In the genomic region with DNA sequence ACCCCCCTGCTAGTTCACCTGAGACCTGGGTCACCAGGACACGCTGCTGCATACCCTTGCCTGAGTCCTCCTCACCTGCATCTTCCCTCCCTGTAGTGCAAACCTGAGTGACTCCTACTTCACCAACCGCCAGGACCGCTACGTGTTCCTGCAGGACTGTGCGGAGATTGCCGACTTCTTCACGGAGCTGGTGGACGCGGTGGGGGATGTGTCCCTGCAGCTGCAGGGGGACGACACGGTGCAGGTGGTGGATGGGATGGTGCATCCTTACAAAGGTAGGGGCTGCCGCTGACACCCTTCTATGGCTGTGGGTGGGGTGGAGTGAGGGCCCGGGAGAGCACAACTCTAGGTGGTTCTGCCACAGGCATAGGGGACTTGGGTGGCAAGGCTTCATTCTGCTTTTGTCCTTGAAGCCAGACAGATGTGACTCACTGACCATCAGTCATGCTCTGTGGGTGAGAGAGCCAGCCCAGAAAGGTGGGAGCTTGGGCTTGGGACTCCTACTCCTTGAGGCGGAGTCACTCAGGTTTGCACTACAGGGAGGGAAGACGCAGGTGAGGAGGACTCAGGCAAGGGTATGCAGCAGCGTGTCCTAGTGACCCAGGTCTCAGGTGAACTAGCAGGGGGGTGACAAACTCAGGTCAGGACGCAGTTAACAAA, we compare ENCODE assay signal across 21 cellular contexts. TPM values are rescaled to one million over a fixed set of nuclear protein-coding genes. Genes with fewer than 3 reads are reported as not detected.
DNase-seq lines count a peak whose midpoint lies in the region; ATAC-seq and TF ChIP-seq lines count a peak whose summit lies in the region.
"Had no signal": no experiment of that assay in that cellular context is flagged by ENCODE, and none has a peak within 500 bp of the region (broad histone marks: within the 10 kb centered on the region; RNA-seq: fewer than 3 reads in every experiment).

No MANE protein-coding gene starts in this region.

- H3K14ac ChIP-seq in H9 (ENCODE audit: insufficient read depth, low read length), result no peak overlapping the region; the same call in 1 of the 2 replicates

- no peak overlapping the region for H2BK15ac ChIP-seq in H9 (ENCODE audit: low read depth, low read length)

- no peaks in the 10 kb centered on the region for H3K9me3 Mint-ChIP-seq in activated CD4-positive, alpha-beta T cell treated with anti-CD3 and anti-CD28 coated beads for 36 hours (ENCODE audit: low read depth)
- H3K9me3 Mint-ChIP-seq in H9 (no peaks in the 10 kb centered on the region), nephron progenitor cell (no peaks in the 10 kb centered on the region)
- no peaks in the 10 kb centered on the region for H3K9me3 Mint-ChIP-seq in activated T-helper 17 cell treated with anti-CD3 and anti-CD28 coated beads, Interleukin-2, amount 50 U/mL, for 72 hours
- H3K9me3 Mint-ChIP-seq: activated B cell treated with CpG ODN at 0.5 μM for 24 hours; stimulated activated effector memory CD8-positive, alpha-beta T cell treated with anti-CD3 and anti-CD28 coated beads, Interleukin-12 subunit alpha, Interleukin-12 subunit beta, amount 100 ng/mL, for 72 hours had no signal

- peaks cover 85% of the 10 kb centered on the region for H3K36me3 Mint-ChIP-seq in activated CD4-positive, alpha-beta T cell treated with anti-CD3 and anti-CD28 coated beads for 36 hours (ENCODE audit: low read depth)
- H3K36me3 Mint-ChIP-seq in H9 (ENCODE audit: insufficient read depth in 1 of 3, low read depth in 3 of 3), result peaks cover 66 to 96% (median 95%) of the 10 kb centered on the region in 3 experiments; a peak in 6 of 7 replicates
- peaks cover 100% of the 10 kb centered on the region for H3K36me3 Mint-ChIP-seq in activated T-helper 17 cell treated with anti-CD3 and anti-CD28 coated beads, Interleukin-2, amount 50 U/mL, for 72 hours (ENCODE audit: low read depth)
- peaks cover 82% of the 10 kb centered on the region for H3K36me3 Mint-ChIP-seq in nephron progenitor cell (ENCODE audit: low read depth)

- no peak overlapping the region for H2BK20ac ChIP-seq in H9 (ENCODE audit: low read depth, low read length, poor library complexity, severe bottlenecking)

- H3K79me1 ChIP-seq in H9 (ENCODE audit: insufficient read depth, low read depth, low read length, poor library complexity, severe bottlenecking), result no peaks in the 10 kb centered on the region

- H3K18ac ChIP-seq in H9 (ENCODE audit: insufficient read length, low read depth, low read length), result no peak overlapping the region

- no peak for TF ChIP-seq CTCF in H9 (conservative IDR thresholded peaks at IDR 0.05)
- no peak for TF ChIP-seq CTCF in nephron progenitor cell (IDR thresholded peaks at IDR 0.05)
- no peak for TF ChIP-seq CTCF in GM10266 (IDR thresholded peaks at IDR 0.05; ENCODE audit: control insufficient read depth, insufficient read depth, low read depth, missing control alignments)

- H2BK120ac ChIP-seq in H9 (ENCODE audit: low read depth, low read length, poor library complexity, severe bottlenecking), result no peak overlapping the region

- no peak overlapping the region for H3K9ac ChIP-seq in H9 (ENCODE audit: extremely low read depth, insufficient read length, low read length)

- H4K91ac ChIP-seq in H9 (ENCODE audit: insufficient read length, low read depth, low read length), result no peak overlapping the region

- no peak overlapping the region for H3K4ac ChIP-seq in H9 (ENCODE audit: low read depth, low read length)

- H2AK5ac ChIP-seq in H9 (ENCODE audit: insufficient read length, low read length), result no peak overlapping the region

- H2AFZ ChIP-seq in H9 (ENCODE audit: low read length), result no peak overlapping the region

- intact Hi-C loops in activated CD4-positive, alpha-beta T cell treated with anti-CD3 and anti-CD28 coated beads for 36 hours (cut with DNase I, micrococcal nuclease), result no loop called here

- H4K8ac ChIP-seq in H9 (replicated peaks; ENCODE audit: insufficient read length, low read depth, low read length), result no peak overlapping the region

- H2BK5ac ChIP-seq in H9 (ENCODE audit: insufficient read length, low read length), result no peak overlapping the region

- no peak overlapping the region for H3T11ph ChIP-seq in H9 (ENCODE audit: low read length)

- no peak for ATAC-seq in activated CD4-positive, alpha-beta T cell treated with anti-CD3 and anti-CD28 coated beads for 36 hours
- ATAC-seq in activated T-helper 17 cell treated with anti-CD3 and anti-CD28 coated beads, Interleukin-2, amount 50 U/mL, for 72 hours (replicated peaks), result peak; percentile 24
- ATAC-seq: left colon; stimulated activated effector memory CD8-positive, alpha-beta T cell treated with anti-CD3 and anti-CD28 coated beads, Interleukin-12 subunit alpha, Interleukin-12 subunit beta, amount 100 ng/mL, for 72 hours had no signal

- no peak overlapping the region for H3K23ac ChIP-seq in H9 (ENCODE audit: insufficient read length, low read depth, low read length)

- peak overlapping the region; percentile 39 for H3K27ac Mint-ChIP-seq in activated CD4-positive, alpha-beta T cell treated with anti-CD3 and anti-CD28 coated beads for 36 hours
- peak overlapping the region in 2 of 3 experiments; percentile 78 to 85; a peak in 2 of 7 replicates for H3K27ac Mint-ChIP-seq in H9
- peak overlapping the region; percentile 38 for H3K27ac Mint-ChIP-seq in activated T-helper 17 cell treated with anti-CD3 and anti-CD28 coated beads, Interleukin-2, amount 50 U/mL, for 72 hours
- H3K27ac Mint-ChIP-seq in nephron progenitor cell, result peak overlapping the region; percentile 29
- H3K27ac Mint-ChIP-seq: activated B cell treated with CpG ODN at 0.5 μM for 24 hours; stimulated activated effector memory CD8-positive, alpha-beta T cell treated with anti-CD3 and anti-CD28 coated beads, Interleukin-12 subunit alpha, Interleukin-12 subunit beta, amount 100 ng/mL, for 72 hours had no signal

- H3K56ac ChIP-seq in H9 (ENCODE audit: insufficient read length, low read depth, low read length), result no peak overlapping the region

- H3K79me2 ChIP-seq in H9 (ENCODE audit: insufficient read depth, low read length), result peaks cover 6% of the 10 kb centered on the region; the same call in 1 of the 2 replicates

- no peaks in the 10 kb centered on the region for H3K27me3 Mint-ChIP-seq in activated CD4-positive, alpha-beta T cell treated with anti-CD3 and anti-CD28 coated beads for 36 hours
- no peaks in the 10 kb centered on the region for H3K27me3 Mint-ChIP-seq in H9 (ENCODE audit: low read depth)
- no peaks in the 10 kb centered on the region for H3K27me3 Mint-ChIP-seq in activated T-helper 17 cell treated with anti-CD3 and anti-CD28 coated beads, Interleukin-2, amount 50 U/mL, for 72 hours
- no peaks in the 10 kb centered on the region for H3K27me3 Mint-ChIP-seq in nephron progenitor cell (ENCODE audit: low read depth, poor library complexity)
- H3K27me3 Mint-ChIP-seq: activated B cell treated with CpG ODN at 0.5 μM for 24 hours had no signal

- CTCF ChIA-PET in activated CD4-positive, alpha-beta T cell treated with anti-CD3 and anti-CD28 coated beads for 36 hours (lab: Charles Lee), result interaction anchor here (1.0 to 1.4 kb wide), 3 partner anchors 10 to 40 kb away, joined by 3 to 4 read pairs (median 3); no protein-coding TSS in a partner anchor

- H3K4me2 ChIP-seq in H9 (ENCODE audit: insufficient read depth, insufficient read length, low read length), result no peak overlapping the region

- no peak overlapping the region for H2BK12ac ChIP-seq in H9 (ENCODE audit: insufficient read length, low read depth, low read length)

- no peaks in the 10 kb centered on the region for H3K9me3 ChIP-seq in H9 (ENCODE audit: control insufficient read depth, low read depth, low read length)
- H3K9me3 ChIP-seq: upper lobe of right lung had no signal

- WGBS in H9 (ENCODE audit: extremely low coverage, insufficient read length, low lambda C conversion rate), result no CpG with 5 or more reads among the region's 17 CpGs

- H3K4me1 ChIP-seq in H9 (ENCODE audit: insufficient read depth, low read length), result no peaks in the 10 kb centered on the region

- peaks cover 2% of the 10 kb centered on the region for H3K4me1 Mint-ChIP-seq in activated CD4-positive, alpha-beta T cell treated with anti-CD3 and anti-CD28 coated beads for 36 hours
- H3K4me1 Mint-ChIP-seq in H9 (0 out of 4 replicates have a peak, but pooled peaks cover 0 to 5% of the 10 kb centered on the region in 2 experiments), nephron progenitor cell (peaks cover 7% of the 10 kb centered on the region)
- H3K4me1 Mint-ChIP-seq in activated T-helper 17 cell treated with anti-CD3 and anti-CD28 coated beads, Interleukin-2, amount 50 U/mL, for 72 hours, result peaks cover 3% of the 10 kb centered on the region
- H3K4me1 Mint-ChIP-seq: activated B cell treated with CpG ODN at 0.5 μM for 24 hours had no signal

- DNase-seq in activated CD4-positive, alpha-beta T cell treated with anti-CD3 and anti-CD28 coated beads for 36 hours, result no peak
- no peak for DNase-seq in activated CD4-positive, alpha-beta T cell treated with anti-CD3 and anti-CD28 coated beads, Interleukin-2, amount 50 U/mL, for 1 hour
- DNase-seq in H9 (no peak), nephron progenitor cell (no peak), COLO668 (lab: John Stamatoyannopoulos, UW; ENCODE audit: unreplicated experiment) (no peak), NCI-H446 (lab: John Stamatoyannopoulos, UW) (no peak), GM10266 (ENCODE audit: extremely low spot score) (no peak)
- DNase-seq: 8988T; activated B cell treated with CpG ODN at 0.5 μM for 24 hours; activated naive CD4-positive, alpha-beta T cell treated with anti-CD3 and anti-CD28 coated beads, Interleukin-2, amount 50 U/mL, for 16 hours; C1 segment of cervical spinal cord; DND-41; effector CD8-positive, alpha-beta T cell; KG1; left colon; NCI-H1048; NCI-H82; upper lobe of right lung had no signal

- POLR2A ChIA-PET in activated CD4-positive, alpha-beta T cell treated with anti-CD3 and anti-CD28 coated beads for 36 hours (lab: Charles Lee), result no interaction called here

- peaks cover 5% of the 10 kb centered on the region for H4K20me1 ChIP-seq in H9 (ENCODE audit: control insufficient read depth, insufficient read depth, insufficient read length)

- H3K23me2 ChIP-seq in H9 (ENCODE audit: insufficient read length, low read depth, low read length, poor library complexity, severe bottlenecking), result no peaks in the 10 kb centered on the region

- no peak overlapping the region for H3K4me3 Mint-ChIP-seq in activated CD4-positive, alpha-beta T cell treated with anti-CD3 and anti-CD28 coated beads for 36 hours
- H3K4me3 Mint-ChIP-seq in H9, result no peak overlapping the region; a peak in 1 of 5 replicates
- H3K4me3 Mint-ChIP-seq in activated T-helper 17 cell treated with anti-CD3 and anti-CD28 coated beads, Interleukin-2, amount 50 U/mL, for 72 hours, result no peak overlapping the region
- no peak overlapping the region for H3K4me3 Mint-ChIP-seq in nephron progenitor cell
- H3K4me3 Mint-ChIP-seq: activated B cell treated with CpG ODN at 0.5 μM for 24 hours; stimulated activated effector memory CD8-positive, alpha-beta T cell treated with anti-CD3 and anti-CD28 coated beads, Interleukin-12 subunit alpha, Interleukin-12 subunit beta, amount 100 ng/mL, for 72 hours had no signal

- H3K27me3 ChIP-seq in H9 (ENCODE audit: insufficient read depth, low read length), result no peaks in the 10 kb centered on the region
- H3K27me3 ChIP-seq: upper lobe of right lung had no signal

- H3K27ac ChIP-seq in H9 (ENCODE audit: insufficient read length, low read depth, low read length), result no peak overlapping the region
- H3K27ac ChIP-seq: HL-60, upper lobe of right lung had no signal

- no peak overlapping the region for H4K5ac ChIP-seq in H9 (ENCODE audit: insufficient read length, low read depth, low read length)

RNA-seq across cellular contexts. Expression of a gene that starts 22.3 kb away (rescaled TPM):
- total RNA-seq in activated CD4-positive, alpha-beta T cell treated with anti-CD3 and anti-CD28 coated beads for 36 hours, result 10 to 100 TPM; 73.3 to 75.0 TPM
- 41.8 and 45.7 TPM in 2 replicates for total RNA-seq in H9 (2021)
- total RNA-seq in activated T-helper 17 cell treated with anti-CD3 and anti-CD28 coated beads, Interleukin-2, amount 50 U/mL, for 72 hours, result 100 to 1,000 TPM in 1 of 2 donors, 10 to 100 TPM in 1; 76.1 to 101 TPM

RNA-seq across cellular contexts. Expression of a gene that starts 40.8 kb away (rescaled TPM):
- 100 to 1,000 TPM; 150 to 162 TPM for total RNA-seq in activated CD4-positive, alpha-beta T cell treated with anti-CD3 and anti-CD28 coated beads for 36 hours
- total RNA-seq in H9 (2021), result 9.5 and 9.6 TPM in 2 replicates
- total RNA-seq in activated T-helper 17 cell treated with anti-CD3 and anti-CD28 coated beads, Interleukin-2, amount 50 U/mL, for 72 hours, result 100 to 1,000 TPM; 129 to 175 TPM

Comparison
In these comparisons a context has a peak if more than half of its experiments do, and no peak if none do; other contexts are left out.
1. H3K27ac Mint-ChIP-seq: peak in every context shown above with its lines; median percentile 82 in H9; 39 in activated CD4-positive, alpha-beta T cell treated with anti-CD3 and anti-CD28 coated beads for 36 hours; 38 in activated T-helper 17 cell treated with anti-CD3 and anti-CD28 coated beads, Interleukin-2, amount 50 U/mL, for 72 hours; 29 in nephron progenitor cell.
2. RNA of a gene that starts 40.8 kb away (total RNA-seq): 129 to 175 TPM in activated T-helper 17 cell treated with anti-CD3 and anti-CD28 coated beads, Interleukin-2, amount 50 U/mL, for 72 hours and 150 to 162 TPM in activated CD4-positive, alpha-beta T cell treated with anti-CD3 and anti-CD28 coated beads for 36 hours; 9.5 to 9.6 TPM in H9; every median in the first group is over 10 times any median in the second.